Comparison of ENCODE assay signal across 14 cellular contexts in genomic region chr4:13430834-13431568, GRCh38. TPM values are rescaled to one million over a fixed set of nuclear protein-coding genes. Genes with fewer than 3 reads are reported as not detected.
DNase-seq lines count a peak whose midpoint lies in the region; ATAC-seq, FAIRE-seq and TF ChIP-seq lines count a peak whose summit lies in the region.
"Had no signal": no experiment of that assay in that cellular context is flagged by ENCODE, and none has a peak within 500 bp of the region (broad histone marks: within the 10 kb centered on the region; RNA-seq: fewer than 3 reads in every experiment).

No MANE protein-coding gene starts in this region.

- DNase-seq in D721Med (ENCODE audit: insufficient read length, low spot score) (no peak), HuH-7 (ENCODE audit: low spot score) (peak; percentile 23), astrocyte of the cerebellum (ENCODE audit: low read depth) (no peak), HepG2 (ENCODE audit: low spot score) (no peak), germinal center (ENCODE audit: low spot score) (no peak), NCI-H526 (lab: John Stamatoyannopoulos, UW) (no peak), AML-193 (lab: John Stamatoyannopoulos, UW) (no peak)
- DNase-seq: activated gamma-delta T cell treated with Interleukin-2 at 50 U/mL for 16 hours; NCI-H146; RPMI8226; stimulated activated CD4-positive, alpha-beta T cell treated with anti-CD3 and anti-CD28 coated beads, Interleukin-2, amount 100 ng/mL, for 48 hours; testis had no signal

- no peak overlapping the region for H2AFZ ChIP-seq in HepG2 (ENCODE audit: low read length)

- no peaks in the 10 kb centered on the region for H3K9me3 ChIP-seq in HepG2 (ENCODE audit: low read length)
- H3K9me3 ChIP-seq: neutrophil, testis had no signal

- no TSS peak for BruUV-seq in HepG2 (replicated peaks; lab: Mats Ljungman, UMichigan)

- in situ Hi-C loops in astrocyte of the cerebellum (cut with HindIII; ENCODE audit: low sequenced_read_pairs) (no loop called here), HepG2 (cut with HindIII; ENCODE audit: extremely low pct_ligation_motif_present, low pct_unique_long_range_greater_than_20kb) (no loop called here)

- CTCF ChIA-PET in HepG2 (lab: Yijun Ruan, JAX; ENCODE audit: low intra/inter-chr PET ratio, low total read pairs) = no interaction called here

- TF ChIP-seq CTCF in D721Med (IDR thresholded peaks at IDR 0.05; ENCODE audit: insufficient read depth, missing control alignments) = peak; percentile 10
- TF ChIP-seq CTCF in astrocyte of the cerebellum (IDR thresholded peaks at IDR 0.05; ENCODE audit: low read depth, low read length, missing control alignments) = peak; percentile 14
- peak; percentile 42 for TF ChIP-seq CTCF in HepG2 (CRISPR knock-in tag; IDR thresholded peaks at IDR 0.05)

- POLR2A ChIA-PET in HepG2 (lab: Yijun Ruan, JAX) = no interaction called here

- TF ChIP-seq EP300 in HepG2 (IDR thresholded peaks at IDR 0.05; ENCODE audit: low read depth in 2 of 2, low read length in 2 of 2) (no peak), HepG2 (CRISPR knock-in tag; IDR thresholded peaks at IDR 0.05; ENCODE audit: borderline replicate concordance) (no peak)

- peaks cover 8% of the 10 kb centered on the region; the same call in 1 of the 2 replicates for H3K4me1 ChIP-seq in HepG2 (ENCODE audit: insufficient read depth, low read length)
- H3K4me1 ChIP-seq: testis had no signal

- H3K79me2 ChIP-seq in HepG2 (ENCODE audit: insufficient read depth, low read length) = no peaks in the 10 kb centered on the region

- 86% methylated on average over 7 of the region's 9 CpGs for WGBS in HepG2 (ENCODE audit: low lambda C conversion rate)

- H3K4me3 ChIP-seq in astrocyte of the cerebellum (ENCODE audit: low read depth, low read length) = no peak overlapping the region
- no peak overlapping the region for H3K4me3 ChIP-seq in HepG2 (replicated peaks in 1 of 3; ENCODE audit: insufficient read depth in 1 of 3, low read depth in 2 of 3, low read length in 3 of 3)
- H3K4me3 ChIP-seq: testis had no signal

- no peaks in the 10 kb centered on the region for H3K36me3 ChIP-seq in HepG2 (replicated peaks in 1 of 2; ENCODE audit: control insufficient read depth in 1 of 2, insufficient read depth in 2 of 2, low read length in 2 of 2)
- H3K36me3 ChIP-seq: neutrophil had no signal

- H4K20me1 ChIP-seq in HepG2 (ENCODE audit: insufficient read depth, low read length) = no peaks in the 10 kb centered on the region

- H3K9ac ChIP-seq in HepG2 (ENCODE audit: insufficient read depth, low read depth, low read length) = no peak overlapping the region

- FAIRE-seq in D721Med (lab: Jason Lieb, UNC) = no peak
- FAIRE-seq in HepG2 (lab: Jason Lieb, UNC) = no peak

- TF ChIP-seq POLR2A in HepG2 (IDR thresholded peaks at IDR 0.05; ENCODE audit: insufficient read depth in 1 of 2, low read depth in 2 of 2, low read length in 2 of 2) = no peak

- H3K4me2 ChIP-seq in HepG2 (ENCODE audit: low read depth, low read length) = no peak overlapping the region

- no peak for TF ChIP-seq RAD21 in HepG2 (CRISPR knock-in tag; IDR thresholded peaks at IDR 0.05)

- no peaks in the 10 kb centered on the region; a peak in 1 of 5 replicates for H3K27me3 ChIP-seq in HepG2 (ENCODE audit: control insufficient read depth in 1 of 2, insufficient read depth in 2 of 2, low read length in 2 of 2)
- H3K27me3 ChIP-seq: neutrophil, testis had no signal

- H3K27ac ChIP-seq in HepG2 (ENCODE audit: extremely low read length, insufficient read depth, low read length) = no peak overlapping the region
- H3K27ac ChIP-seq: neutrophil, testis had no signal

- intact Hi-C loops in HepG2 (cut with micrococcal nuclease; ENCODE audit: unreplicated experiment) = loop anchor here (1.0 kb wide), 1 partner anchor 579 kb away; no protein-coding TSS in a partner anchor

- ATAC-seq in HepG2 = no peak
- no peak for ATAC-seq in GM21737 (IDR thresholded peaks at IDR 0.05; ENCODE audit: unreplicated experiment)

TF ChIP-seq in HepG2, 621 proteins besides CTCF, POLR2A, EP300 and RAD21 (continues in another document):
- TF ChIP-seq, protein P1, sequence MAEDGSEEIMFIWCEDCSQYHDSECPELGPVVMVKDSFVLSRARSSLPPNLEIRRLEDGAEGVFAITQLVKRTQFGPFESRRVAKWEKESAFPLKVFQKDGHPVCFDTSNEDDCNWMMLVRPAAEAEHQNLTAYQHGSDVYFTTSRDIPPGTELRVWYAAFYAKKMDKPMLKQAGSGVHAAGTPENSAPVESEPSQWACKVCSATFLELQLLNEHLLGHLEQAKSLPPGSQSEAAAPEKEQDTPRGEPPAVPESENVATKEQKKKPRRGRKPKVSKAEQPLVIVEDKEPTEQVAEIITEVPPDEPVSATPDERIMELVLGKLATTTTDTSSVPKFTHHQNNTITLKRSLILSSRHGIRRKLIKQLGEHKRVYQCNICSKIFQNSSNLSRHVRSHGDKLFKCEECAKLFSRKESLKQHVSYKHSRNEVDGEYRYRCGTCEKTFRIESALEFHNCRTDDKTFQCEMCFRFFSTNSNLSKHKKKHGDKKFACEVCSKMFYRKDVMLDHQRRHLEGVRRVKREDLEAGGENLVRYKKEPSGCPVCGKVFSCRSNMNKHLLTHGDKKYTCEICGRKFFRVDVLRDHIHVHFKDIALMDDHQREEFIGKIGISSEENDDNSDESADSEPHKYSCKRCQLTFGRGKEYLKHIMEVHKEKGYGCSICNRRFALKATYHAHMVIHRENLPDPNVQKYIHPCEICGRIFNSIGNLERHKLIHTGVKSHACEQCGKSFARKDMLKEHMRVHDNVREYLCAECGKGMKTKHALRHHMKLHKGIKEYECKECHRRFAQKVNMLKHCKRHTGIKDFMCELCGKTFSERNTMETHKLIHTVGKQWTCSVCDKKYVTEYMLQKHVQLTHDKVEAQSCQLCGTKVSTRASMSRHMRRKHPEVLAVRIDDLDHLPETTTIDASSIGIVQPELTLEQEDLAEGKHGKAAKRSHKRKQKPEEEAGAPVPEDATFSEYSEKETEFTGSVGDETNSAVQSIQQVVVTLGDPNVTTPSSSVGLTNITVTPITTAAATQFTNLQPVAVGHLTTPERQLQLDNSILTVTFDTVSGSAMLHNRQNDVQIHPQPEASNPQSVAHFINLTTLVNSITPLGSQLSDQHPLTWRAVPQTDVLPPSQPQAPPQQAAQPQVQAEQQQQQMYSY (CRISPR knock-in tag; IDR thresholded peaks at IDR 0.05) = no peak
- TF ChIP-seq ZNF230 (CRISPR knock-in tag; IDR thresholded peaks at IDR 0.05) (peak; percentile 98), CHD2 (IDR thresholded peaks at IDR 0.05; ENCODE audit: low read depth, low read length) (no peak)

RNA-seq across cellular contexts. Expression of gene RAB28, which starts 53.1 kb away (rescaled TPM):
- 18.2 and 20.9 TPM in 2 replicates for total RNA-seq in HepG2 (2016; rRNA removed; fragmentation: Illumina TruSeq; extraction: Trizol)
- total RNA-seq in HepG2 (2016; cell fraction: cytosol; rRNA removed; fragmentation: Illumina TruSeq; extraction: Trizol; ENCODE audit: low read depth) = 10.2 and 13.2 TPM in 2 replicates
- total RNA-seq in HepG2 (2016; cell fraction: insoluble cytoplasmic fraction; rRNA removed; fragmentation: Illumina TruSeq; extraction: Trizol) = 18.2 and 18.8 TPM in 2 replicates
- total RNA-seq in HepG2 (2016; cell fraction: membrane; rRNA removed; fragmentation: Illumina TruSeq; extraction: Trizol) = 23.4 and 23.7 TPM in 2 replicates
- 28.8 and 32.8 TPM in 2 replicates for total RNA-seq in HepG2 (2016; cell fraction: nucleus; rRNA removed; fragmentation: Illumina TruSeq; extraction: Trizol)
- polyA plus RNA-seq in HepG2 (2011; rRNA removed) = 9.4 and 11.8 TPM in 2 replicates
- polyA plus RNA-seq in HepG2 (2011; cell fraction: cytosol; rRNA removed) = 6.1 and 9.1 TPM in 2 replicates
- 5.8 and 6.3 TPM in 2 replicates for polyA plus RNA-seq in HepG2 (2011; cell fraction: nucleus; rRNA removed)
- polyA plus RNA-seq in HepG2 (2012) = 9.1 and 9.7 TPM in 2 replicates
- polyA plus RNA-seq in HepG2 (2016; cell fraction: cytosol; fragmentation: Illumina TruSeq; extraction: Trizol; ENCODE audit: low read depth) = 10.5 and 11.4 TPM in 2 replicates
- 20.2 and 24.7 TPM in 2 replicates for polyA plus RNA-seq in HepG2 (2016; cell fraction: insoluble cytoplasmic fraction; fragmentation: Illumina TruSeq; extraction: Trizol; ENCODE audit: low read depth)
- 17.6 and 17.9 TPM in 2 replicates for polyA plus RNA-seq in HepG2 (2016; cell fraction: membrane; fragmentation: Illumina TruSeq; extraction: Trizol; ENCODE audit: low read depth)
- polyA plus RNA-seq in HepG2 (2016; cell fraction: nucleus; fragmentation: Illumina TruSeq; extraction: Trizol; ENCODE audit: insufficient read depth, low read depth) = 17.4 and 20.1 TPM in 2 replicates
- 6.0 and 7.7 TPM in 2 replicates for polyA minus RNA-seq in HepG2 (2011; rRNA and poly(A)+ RNA removed; ENCODE audit: low replicate concordance)
- 4.1 and 5.9 TPM in 2 replicates for polyA minus RNA-seq in HepG2 (2011; cell fraction: cytosol; rRNA and poly(A)+ RNA removed)
- 39.0 and 45.6 TPM in 2 replicates for polyA minus RNA-seq in HepG2 (2011; cell fraction: nucleus; rRNA and poly(A)+ RNA removed)
